In genomic region chr1:242405947-242406346, GRCh38 we compare ENCODE assay signal across 1 cellular context.
TF ChIP-seq lines count a peak whose summit lies in the region.

No MANE protein-coding gene starts in this region.

TF ChIP-seq in HepG2, 621 proteins besides CTCF, POLR2A, EP300 and RAD21:
- TF ChIP-seq THAP9 (CRISPR knock-in tag; IDR thresholded peaks at IDR 0.05; ENCODE audit: borderline replicate concordance) (no peak), DRAP1 (CRISPR knock-in tag; IDR thresholded peaks at IDR 0.05) (no peak), ZNF205 (CRISPR knock-in tag; IDR thresholded peaks at IDR 0.05) (no peak), ZNF75D (CRISPR knock-in tag; IDR thresholded peaks at IDR 0.05; ENCODE audit: borderline replicate concordance) (no peak), MXD3 (CRISPR knock-in tag; IDR thresholded peaks at IDR 0.05) (no peak), CSRNP2 (CRISPR knock-in tag; conservative IDR thresholded peaks at IDR 0.05; ENCODE audit: low read depth) (no peak), ZBTB1 (CRISPR knock-in tag; IDR thresholded peaks at IDR 0.05; ENCODE audit: borderline replicate concordance) (no peak), ZNF772 (CRISPR knock-in tag; IDR thresholded peaks at IDR 0.05) (no peak), ARID4A (CRISPR knock-in tag; IDR thresholded peaks at IDR 0.05; ENCODE audit: borderline replicate concordance) (no peak), ERF (CRISPR knock-in tag; IDR thresholded peaks at IDR 0.05) (no peak), MEIS2 (CRISPR knock-in tag; IDR thresholded peaks at IDR 0.05) (no peak), ZNF576 (CRISPR knock-in tag; IDR thresholded peaks at IDR 0.05) (no peak), KLF16 (CRISPR knock-in tag; IDR thresholded peaks at IDR 0.05) (no peak), SP2 (CRISPR knock-in tag; IDR thresholded peaks at IDR 0.05) (no peak)
